24 cellular contexts compared by ENCODE assay signal in the genomic region with DNA sequence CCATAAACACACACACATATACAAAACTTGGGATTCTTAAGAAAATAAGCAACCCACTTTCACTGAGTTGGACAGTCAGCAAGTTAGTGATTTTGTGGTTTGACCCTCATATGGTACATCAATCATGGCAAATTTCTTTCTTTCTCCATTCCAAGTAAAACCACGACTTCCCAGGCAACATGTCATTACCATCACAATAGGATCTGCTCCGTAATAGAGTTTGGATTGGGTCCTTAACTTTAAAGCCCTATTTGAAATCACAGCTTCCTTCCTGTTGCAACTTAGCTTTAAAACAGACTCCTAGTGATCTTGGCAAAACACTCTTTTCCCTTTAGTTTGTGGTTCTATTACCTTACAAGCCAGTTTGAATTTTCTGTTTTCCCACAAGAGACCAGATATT.
DNase-seq lines count a peak whose midpoint lies in the region; ATAC-seq, FAIRE-seq and TF ChIP-seq lines count a peak whose summit lies in the region.
"Had no signal": no experiment of that assay in that cellular context is flagged by ENCODE, and none has a peak within 500 bp of the region (broad histone marks: within the 10 kb centered on the region; RNA-seq: fewer than 3 reads in every experiment).

No MANE protein-coding gene starts in this region.

- peak overlapping the region; percentile 75 for H2AFZ ChIP-seq in neuron (ENCODE audit: low read depth, low read length)
- H2AFZ ChIP-seq: hepatocyte had no signal

- H3K9me3 ChIP-seq in neuron (ENCODE audit: low read length): no peaks in the 10 kb centered on the region
- H3K9me3 ChIP-seq: esophagus squamous epithelium, HAP-1, neutrophil, right atrium auricular region, thyroid gland had no signal

- no peaks in the 10 kb centered on the region for H3K27me3 ChIP-seq in neuron (ENCODE audit: insufficient read depth, low read length)
- H3K27me3 ChIP-seq: esophagus squamous epithelium, hepatocyte, neutrophil, right atrium auricular region, thyroid gland had no signal

- H3K4me3 ChIP-seq in fibroblast of mammary gland (ENCODE audit: control insufficient read depth, low read depth, low read length) (no peak overlapping the region), neuron (ENCODE audit: low read length) (no peak overlapping the region)
- H3K4me3 ChIP-seq: esophagus squamous epithelium, HAP-1, hepatocyte, right atrium auricular region, thyroid gland had no signal

- peak; percentile 79 for DNase-seq in EH (ENCODE audit: low read depth)
- peak; percentile 43 for DNase-seq in RCC 7860 (ENCODE audit: low spot score)
- DNase-seq in fibroblast of mammary gland (ENCODE audit: low read depth): peak; percentile 68
- DNase-seq in NK-92 treated with Interleukin-12 subunit alpha and Interleukin-12 subunit beta, amount 100 ng/mL, for 24 hours (lab: John Stamatoyannopoulos, UW): no peak
- DNase-seq in SIG-M5 treated with dmso at 0.1 percent for 504 hours (lab: John Stamatoyannopoulos, UW; ENCODE audit: unreplicated experiment): no peak
- no peak for DNase-seq in COLO829 (ENCODE audit: low spot score)
- DNase-seq: activated naive CD8-positive, alpha-beta T cell treated with anti-CD3 and anti-CD28 coated beads, Interleukin-2, amount 10 ng/mL, durations not matched to agents 7 days and 5 days; CD8-positive, alpha-beta T cell; DND-41; effector CD4-positive, alpha-beta T cell; esophagus squamous epithelium; left cardiac atrium; NCI-H2029; NCI-H510A; SHP77; T-helper 2 cell; thyroid gland had no signal

- no peak for ATAC-seq in HG03135 (IDR thresholded peaks at IDR 0.05; ENCODE audit: unreplicated experiment)
- ATAC-seq: CD8-positive, alpha-beta T cell; left cardiac atrium; stimulated activated memory B cell treated with anti-CD40 and anti-IgM and Interleukin-4, amounts not matched to agents 10 μg/mL and 1 μg/mL and 100 μg/mL, for 72 hours had no signal

- peaks cover 14% of the 10 kb centered on the region for H3K4me1 ChIP-seq in neuron (ENCODE audit: insufficient read depth, low read length)
- H3K4me1 ChIP-seq: HAP-1, right atrium auricular region, thyroid gland had no signal

- peak; percentile 70 for FAIRE-seq in RCC 7860 (lab: Jason Lieb, UNC)

- no peaks in the 10 kb centered on the region for H3K36me3 ChIP-seq in neuron (ENCODE audit: insufficient read depth, low read length)
- H3K36me3 ChIP-seq: esophagus squamous epithelium, HAP-1, neutrophil, right atrium auricular region, thyroid gland had no signal

- TF ChIP-seq CTCF in fibroblast of mammary gland (conservative IDR thresholded peaks at IDR 0.05; ENCODE audit: control insufficient read depth, insufficient read depth, low read depth, low read length): no peak

Comparison
In these comparisons a context has a peak if more than half of its experiments do, and no peak if none do; other contexts are left out.
1. DNase-seq: peak in EH (single experiment), RCC 7860 (single experiment) and fibroblast of mammary gland (single experiment); none in NK-92 treated with Interleukin-12 subunit alpha and Interleukin-12 subunit beta, amount 100 ng/mL, for 24 hours (single experiment), SIG-M5 treated with dmso at 0.1 percent for 504 hours (single experiment) and COLO829 (single experiment).